ENCODE assay signal across 1 cellular context in the genomic region with DNA sequence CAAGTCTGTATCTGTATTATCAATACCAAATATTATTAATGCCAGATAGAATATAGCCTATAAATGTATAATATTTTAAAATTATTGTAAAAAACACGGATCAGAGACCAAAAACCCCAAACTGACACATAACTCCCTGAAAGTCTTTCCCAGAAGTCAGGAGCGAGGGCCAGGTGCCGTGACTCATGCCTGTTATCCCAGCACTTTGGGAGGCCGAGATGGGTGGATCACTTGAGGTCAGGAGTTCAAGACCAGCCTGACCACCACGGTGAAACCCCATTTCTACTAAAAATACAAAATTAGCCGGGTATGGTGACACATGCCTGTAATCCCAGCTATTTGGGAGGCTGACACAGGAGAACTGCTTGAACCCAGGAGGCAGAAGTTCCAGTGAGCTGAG.
TF ChIP-seq lines count a peak whose summit lies in the region.
"Not testable (repeated sequence)": the region's sequence is repeated elsewhere in the genome, so short reads cannot be mapped to it uniquely, and the experiment has no call there.

No MANE protein-coding gene starts in this region.

TF ChIP-seq in K562, 482 proteins besides CTCF, POLR2A, EP300 and RAD21:
- TF ChIP-seq SMARCA4 (IDR thresholded peaks at IDR 0.05) (peak; percentile 47), CHD1 (IDR thresholded peaks at IDR 0.05; ENCODE audit: low read length) (peak; percentile 51), SMARCE1 (IDR thresholded peaks at IDR 0.05) (peak; percentile 42; the same call in 1 of the 2 replicates), ARID1B (IDR thresholded peaks at IDR 0.05) (peak; percentile 67), ADNP (tag; IDR thresholded peaks at IDR 0.05) (peak; percentile 80), JUND (IDR thresholded peaks at IDR 0.05; ENCODE audit: borderline replicate concordance, low read depth, low read length) (peak; percentile 69), JUND (tag; IDR thresholded peaks at IDR 0.05; ENCODE audit: borderline replicate concordance, low read depth, low read length) (peak; percentile 56; the same call in 1 of the 3 replicates), FOSL1 (tag; conservative IDR thresholded peaks at IDR 0.05) (peak; percentile 71), TCF3 (CRISPR knock-in tag; IDR thresholded peaks at IDR 0.05) (peak; percentile 16; the same call in 1 of the 2 replicates), NR2C2 (tag; IDR thresholded peaks at IDR 0.05) (peak; percentile 40; the same call in 1 of the 2 replicates), DPF2 (IDR thresholded peaks at IDR 0.05) (peak; percentile 47; the same call in 1 of the 2 replicates)
- TF ChIP-seq NR2C2 (CRISPR knock-in tag; IDR thresholded peaks at IDR 0.05), result not testable (repeated sequence)
- TF ChIP-seq, protein P1, sequence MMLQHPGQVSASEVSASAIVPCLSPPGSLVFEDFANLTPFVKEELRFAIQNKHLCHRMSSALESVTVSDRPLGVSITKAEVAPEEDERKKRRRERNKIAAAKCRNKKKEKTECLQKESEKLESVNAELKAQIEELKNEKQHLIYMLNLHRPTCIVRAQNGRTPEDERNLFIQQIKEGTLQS (IDR thresholded peaks at IDR 0.05), result peak; percentile 73
- TF ChIP-seq, protein P1 (CRISPR knock-in tag; conservative IDR thresholded peaks at IDR 0.05), result not testable (repeated sequence)
